ENCODE assay signal across 1 cellular context in genomic region chr13:59211636-59212035, GRCh38.
TF ChIP-seq lines count a peak whose summit lies in the region.

No MANE protein-coding gene starts in this region.

TF ChIP-seq in GM23338, 12 proteins besides CTCF, POLR2A, EP300 and RAD21 (continued from another document):
- TF ChIP-seq ZNF462 (CRISPR knock-in tag; IDR thresholded peaks at IDR 0.05) (no peak), NANOG (IDR thresholded peaks at IDR 0.05; ENCODE audit: borderline replicate concordance) (no peak), JUNB (IDR thresholded peaks at IDR 0.05; ENCODE audit: unreplicated experiment) (no peak)
- TF ChIP-seq, protein P1, sequence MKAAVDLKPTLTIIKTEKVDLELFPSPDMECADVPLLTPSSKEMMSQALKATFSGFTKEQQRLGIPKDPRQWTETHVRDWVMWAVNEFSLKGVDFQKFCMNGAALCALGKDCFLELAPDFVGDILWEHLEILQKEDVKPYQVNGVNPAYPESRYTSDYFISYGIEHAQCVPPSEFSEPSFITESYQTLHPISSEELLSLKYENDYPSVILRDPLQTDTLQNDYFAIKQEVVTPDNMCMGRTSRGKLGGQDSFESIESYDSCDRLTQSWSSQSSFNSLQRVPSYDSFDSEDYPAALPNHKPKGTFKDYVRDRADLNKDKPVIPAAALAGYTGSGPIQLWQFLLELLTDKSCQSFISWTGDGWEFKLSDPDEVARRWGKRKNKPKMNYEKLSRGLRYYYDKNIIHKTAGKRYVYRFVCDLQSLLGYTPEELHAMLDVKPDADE (IDR thresholded peaks at IDR 0.05), result no peak
TF ChIP-seq in GM23338: peak in this region for 0.
